In genomic region chr7:7210475-7211237, GRCh38 we compare ENCODE assay signal across 17 cellular contexts.
"Had no signal": no experiment of that assay in that cellular context is flagged by ENCODE, and none has a peak within 500 bp of the region (broad histone marks: within the 10 kb centered on the region; RNA-seq: fewer than 3 reads in every experiment).

No MANE protein-coding gene starts in this region.

- H3K9me3 ChIP-seq: pancreas, stomach, testis, upper lobe of right lung had no signal

- H3K36me3 ChIP-seq: pancreas, upper lobe of right lung had no signal

- H3K4me1 ChIP-seq: pancreas, stomach, testis, upper lobe of right lung had no signal

- H3K4me3 Mint-ChIP-seq: activated CD4-positive, alpha-beta T cell treated with anti-CD3 and anti-CD28 coated beads, Interleukin-2, amount 10 ng/mL, durations not matched to agents 7 days and 5 days; activated T-cell treated with anti-CD3 and anti-CD28 coated beads, Interleukin-2, amount 50 U/mL, for 72 hours; dendritic cell treated with granulocyte-macrophage colony-stimulating factor and Interleukin-4, amounts not matched to agents 40 ng/mL and 50 ng/mL, for 4 days; effector memory CD8-positive, alpha-beta T cell; immature natural killer cell had no signal

- H3K9me3 Mint-ChIP-seq: activated T-cell treated with anti-CD3 and anti-CD28 coated beads, Interleukin-2, amount 50 U/mL, for 72 hours; effector memory CD8-positive, alpha-beta T cell had no signal

- DNase-seq: activated CD4-positive, alpha-beta T cell treated with anti-CD3 and anti-CD28 coated beads, Interleukin-2, amount 10 ng/mL, durations not matched to agents 7 days and 5 days; activated CD8-positive, alpha-beta memory T cell treated with anti-CD3 and anti-CD28 coated beads, Interleukin-2, amount 50 U/mL, for 48 hours; activated gamma-delta T cell treated with Interleukin-2 at 50 U/mL for 16 hours; activated T-cell treated with anti-CD3 and anti-CD28 coated beads, Interleukin-2, amount 50 U/mL, for 72 hours; anterior cingulate cortex; cerebellar nuclear complex; effector memory CD8-positive, alpha-beta T cell; heart left ventricle; immature natural killer cell; left colon; pancreas; stimulated activated CD4-positive, alpha-beta T cell treated with anti-CD3 and anti-CD28 coated beads, Interleukin-1b, Interleukin-23, amount 100 ng/mL, for 48 hours; stomach; SW 1271; testis; upper lobe of right lung had no signal

- H3K27me3 Mint-ChIP-seq: activated CD4-positive, alpha-beta T cell treated with anti-CD3 and anti-CD28 coated beads, Interleukin-2, amount 10 ng/mL, durations not matched to agents 7 days and 5 days; dendritic cell treated with granulocyte-macrophage colony-stimulating factor and Interleukin-4, amounts not matched to agents 40 ng/mL and 50 ng/mL, for 4 days; effector memory CD8-positive, alpha-beta T cell had no signal

- H3K27ac Mint-ChIP-seq: activated CD4-positive, alpha-beta T cell treated with anti-CD3 and anti-CD28 coated beads, Interleukin-2, amount 10 ng/mL, durations not matched to agents 7 days and 5 days; activated T-cell treated with anti-CD3 and anti-CD28 coated beads, Interleukin-2, amount 50 U/mL, for 72 hours; dendritic cell treated with granulocyte-macrophage colony-stimulating factor and Interleukin-4, amounts not matched to agents 40 ng/mL and 50 ng/mL, for 4 days had no signal
